16 cellular contexts compared by ENCODE assay signal in genomic region chr4:181845617-181846016, GRCh38.
DNase-seq lines count a peak whose midpoint lies in the region; ATAC-seq and TF ChIP-seq lines count a peak whose summit lies in the region.
"Had no signal": no experiment of that assay in that cellular context is flagged by ENCODE, and none has a peak within 500 bp of the region (broad histone marks: within the 10 kb centered on the region; RNA-seq: fewer than 3 reads in every experiment).

No MANE protein-coding gene starts in this region.

- in situ Hi-C loops in mammary epithelial cell (cut with MboI; ENCODE audit: low sequenced_read_pairs in 2 of 2), result no loop called here

- no peak overlapping the region for H3K9ac ChIP-seq in mammary epithelial cell (ENCODE audit: insufficient read depth, low read length)

- no peaks in the 10 kb centered on the region for H3K36me3 ChIP-seq in mammary epithelial cell (ENCODE audit: insufficient read depth, low read length)

- no peaks in the 10 kb centered on the region for H3K79me2 ChIP-seq in mammary epithelial cell (ENCODE audit: insufficient read depth, low read length)

- H3K27me3 ChIP-seq in mammary epithelial cell (ENCODE audit: insufficient read depth, low read length), result no peaks in the 10 kb centered on the region

- peaks cover 0 to 6% (median 5%) of the 10 kb centered on the region in 7 donors for H3K9me3 Mint-ChIP-seq in CD14-positive monocyte
- H3K9me3 Mint-ChIP-seq: HFFc6 had no signal

- H3K27me3 Mint-ChIP-seq in CD14-positive monocyte (ENCODE audit: low read depth in 3 of 3), result no peaks in the 10 kb centered on the region

- no TSS peak for BruUV-seq in mammary epithelial cell (replicated peaks; lab: Mats Ljungman, UMichigan)

- no peak overlapping the region for H3K27ac Mint-ChIP-seq in CD14-positive monocyte
- H3K27ac Mint-ChIP-seq: HFFc6 had no signal

- H3K4me3 Mint-ChIP-seq in CD14-positive monocyte, result no peak overlapping the region
- H3K4me3 Mint-ChIP-seq: HFFc6 had no signal

- H3K4me1 ChIP-seq in mammary epithelial cell (ENCODE audit: insufficient read depth, low read length), result peaks cover 8% of the 10 kb centered on the region

- no peaks in the 10 kb centered on the region for H3K9me3 ChIP-seq in mammary epithelial cell (replicated peaks; ENCODE audit: insufficient read depth, low read length)

- dilution Hi-C loops in mammary epithelial cell (cut with HindIII; ENCODE audit: low sequenced_read_pairs), result no loop called here

- no peaks in the 10 kb centered on the region for H4K20me1 ChIP-seq in mammary epithelial cell (ENCODE audit: insufficient read depth, low read length)

- H2AFZ ChIP-seq in mammary epithelial cell (ENCODE audit: low read depth, low read length), result peak overlapping the region; percentile 78

- CTCF ChIA-PET in mammary epithelial cell (lab: Charles Lee; ENCODE audit: low non-redundant PET), result no interaction called here

- peak overlapping the region; percentile 65 for H3K4me2 ChIP-seq in mammary epithelial cell (ENCODE audit: insufficient read depth, low read depth, low read length)

- intact Hi-C loops in mammary epithelial cell (cut with micrococcal nuclease) (no loop called here), CD14-positive monocyte (cut with micrococcal nuclease) (no loop called here)

- H3K36me3 Mint-ChIP-seq in CD14-positive monocyte, result no peaks in the 10 kb centered on the region

- TF ChIP-seq CTCF in mammary epithelial cell (conservative IDR thresholded peaks at IDR 0.05 in 1 of 2, IDR thresholded peaks at IDR 0.05 in 1 of 2; ENCODE audit: extremely low read depth in 1 of 2, insufficient read depth in 1 of 2, low read depth in 1 of 2, low read length in 2 of 2), result no peak
- TF ChIP-seq CTCF in CD14-positive monocyte (IDR thresholded peaks at IDR 0.05), result no peak

- no peak overlapping the region for H3K4me3 ChIP-seq in mammary epithelial cell (replicated peaks in 1 of 3; ENCODE audit: insufficient read depth in 1 of 3, low read depth in 2 of 3, low read length in 3 of 3)

- no peaks in the 10 kb centered on the region for H3K4me1 Mint-ChIP-seq in CD14-positive monocyte

- 44% methylated on average over 3 of the region's 3 CpGs for WGBS in mammary epithelial cell (ENCODE audit: low coverage, missing lambda C conversion rate)

- ATAC-seq in HG02884 (IDR thresholded peaks at IDR 0.05; ENCODE audit: unreplicated experiment), result no peak

- DNase-seq in DMS53 (lab: John Stamatoyannopoulos, UW) (peak; percentile 9), DMS53 treated with DMSO at 0.1 percent for 48 hours (lab: John Stamatoyannopoulos, UW; ENCODE audit: unreplicated experiment) (no peak), mammary epithelial cell (peak; percentile 68), epithelial cell of prostate (ENCODE audit: low read depth, low spot score) (peak; percentile 5), MV-4-11 (lab: John Stamatoyannopoulos, UW) (no peak), CD14-positive monocyte (ENCODE audit: low spot score) (no peak), SIG-M5 (lab: John Stamatoyannopoulos, UW) (no peak)
- DNase-seq: DMS79 treated with DMSO at 0.1 percent for 48 hours, EL, HCEC 1CT, HFFc6, IMR-90, KBM-7 had no signal

- H3K27ac ChIP-seq in mammary epithelial cell (ENCODE audit: insufficient read depth, low read depth, low read length), result peak overlapping the region; percentile 32
- H3K27ac ChIP-seq in epithelial cell of prostate, result no peak overlapping the region
- H3K27ac ChIP-seq: 22Rv1, HL-60 had no signal

Comparison
In these comparisons a context has a peak if more than half of its experiments do, and no peak if none do; other contexts are left out.
1. DNase-seq: peak in DMS53 (single experiment), mammary epithelial cell (single experiment) and epithelial cell of prostate (single experiment); none in DMS53 treated with DMSO at 0.1 percent for 48 hours (single experiment), MV-4-11 (single experiment), CD14-positive monocyte (single experiment) and SIG-M5 (single experiment).